ENCODE assay signal across 8 cellular contexts in the genomic region with DNA sequence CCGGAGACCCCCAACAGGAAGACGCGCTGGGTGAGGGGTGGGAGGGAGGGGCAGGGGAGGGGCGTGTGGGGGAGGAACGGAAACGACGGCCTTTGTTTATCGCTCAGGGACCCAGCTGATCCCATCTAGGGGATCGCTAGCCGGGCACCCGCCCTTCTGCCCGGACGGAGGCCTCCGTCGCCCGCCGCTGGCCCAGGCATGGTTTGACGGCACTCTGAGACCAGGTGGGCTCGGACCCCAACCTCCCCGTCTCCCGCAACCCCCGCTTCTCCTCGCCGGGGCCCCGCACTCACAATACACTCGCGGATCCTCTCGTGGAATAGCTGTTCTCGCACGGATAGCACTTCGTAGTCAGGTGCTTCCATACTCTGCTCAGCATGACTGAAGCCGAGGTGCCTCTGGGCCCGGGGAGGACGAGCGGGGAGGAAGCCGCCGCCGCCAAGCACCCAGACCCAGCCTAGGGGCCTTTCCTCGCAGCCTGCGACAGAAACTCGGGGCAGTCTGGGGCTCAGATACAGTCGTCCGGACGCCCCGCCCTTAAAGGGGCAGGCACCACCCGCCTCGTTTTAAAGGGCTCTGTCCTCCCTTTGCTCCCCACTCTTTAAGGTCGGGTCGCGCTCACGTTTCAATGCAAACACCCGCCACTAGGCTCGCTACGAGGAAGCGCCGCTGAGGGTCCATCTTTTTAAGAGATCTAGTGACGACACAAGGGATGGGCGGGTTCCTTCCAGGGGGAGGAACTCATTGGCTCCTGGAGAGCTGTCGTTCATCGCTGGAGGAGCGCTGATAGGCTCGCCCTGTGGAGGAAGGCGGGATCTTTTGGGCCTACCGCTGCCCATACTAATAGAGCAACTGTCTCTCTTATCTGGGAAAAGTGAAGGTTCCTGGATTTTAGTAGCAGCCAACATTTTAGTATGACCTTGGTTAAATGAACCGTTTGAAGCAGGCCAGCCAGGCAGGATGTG. TPM values are rescaled to one million over a fixed set of nuclear protein-coding genes. Genes with fewer than 3 reads are reported as not detected.
DNase-seq lines count a peak whose midpoint lies in the region; ATAC-seq, FAIRE-seq and TF ChIP-seq lines count a peak whose summit lies in the region.

A gene with protein sequence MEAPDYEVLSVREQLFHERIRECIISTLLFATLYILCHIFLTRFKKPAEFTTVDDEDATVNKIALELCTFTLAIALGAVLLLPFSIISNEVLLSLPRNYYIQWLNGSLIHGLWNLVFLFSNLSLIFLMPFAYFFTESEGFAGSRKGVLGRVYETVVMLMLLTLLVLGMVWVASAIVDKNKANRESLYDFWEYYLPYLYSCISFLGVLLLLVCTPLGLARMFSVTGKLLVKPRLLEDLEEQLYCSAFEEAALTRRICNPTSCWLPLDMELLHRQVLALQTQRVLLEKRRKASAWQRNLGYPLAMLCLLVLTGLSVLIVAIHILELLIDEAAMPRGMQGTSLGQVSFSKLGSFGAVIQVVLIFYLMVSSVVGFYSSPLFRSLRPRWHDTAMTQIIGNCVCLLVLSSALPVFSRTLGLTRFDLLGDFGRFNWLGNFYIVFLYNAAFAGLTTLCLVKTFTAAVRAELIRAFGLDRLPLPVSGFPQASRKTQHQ (minus strand): TSS at position 657 of the 965 bp plus-strand sequence. CDS start 292 bp downstream, at position 365.

- H3K36me3 ChIP-seq in DOHH2 (ENCODE audit: control insufficient read depth, low read length) = no peaks in the 10 kb centered on the region
- H3K36me3 ChIP-seq in KOPT-K1 (ENCODE audit: insufficient read depth, low read length) = no peaks in the 10 kb centered on the region; the same call in 1 of the 2 replicates
- H3K36me3 ChIP-seq in muscle layer of duodenum (ENCODE audit: control insufficient read depth in 1 of 2, insufficient read depth in 2 of 2, low read length in 2 of 2) = peaks cover 10 to 12% of the 10 kb centered on the region in 2 donors

- H3K4me1 ChIP-seq in DOHH2 (ENCODE audit: control insufficient read depth, low read length) (peaks cover 32% of the 10 kb centered on the region), muscle layer of duodenum (ENCODE audit: control insufficient read depth in 1 of 2, insufficient read depth in 2 of 2, low read length in 2 of 2) (peaks cover 11 to 35% of the 10 kb centered on the region in 2 donors)

- peak within 1 kb of the TSS; percentile 25; the same call in 1 of the 2 replicates for H3K27ac ChIP-seq in DOHH2 (ENCODE audit: low read depth, low read length)
- peak within 1 kb of the TSS; percentile 66 for H3K27ac ChIP-seq in KOPT-K1 (ENCODE audit: low read depth, low read length, poor library complexity, severe bottlenecking)
- H3K27ac ChIP-seq in muscle layer of duodenum (ENCODE audit: low read length) = peak within 1 kb of the TSS; percentile 90

- no peaks in the 10 kb centered on the region for H3K27me3 Mint-ChIP-seq in activated T-cell treated with anti-CD3 and anti-CD28 coated beads, Interleukin-2, amount 50 U/mL, for 72 hours (ENCODE audit: low read depth)

- no peaks in the 10 kb centered on the region for H3F3A ChIP-seq in DOHH2 (ENCODE audit: control insufficient read depth, insufficient read depth)

- H3K27ac Mint-ChIP-seq in activated T-cell treated with anti-CD3 and anti-CD28 coated beads, Interleukin-2, amount 50 U/mL, for 72 hours = peak within 1 kb of the TSS; percentile 98

- H3K4me3 ChIP-seq in DOHH2 (ENCODE audit: low read length) (peak within 1 kb of the TSS; percentile 94), muscle layer of duodenum (ENCODE audit: low read depth in 1 of 2, low read length in 2 of 2) (peak within 1 kb of the TSS; percentile 74 to 89)

- H4K20me1 ChIP-seq in DOHH2 (ENCODE audit: control insufficient read depth, insufficient read depth, low read depth, low read length) = no peaks in the 10 kb centered on the region

- H3K36me3 Mint-ChIP-seq in activated T-cell treated with anti-CD3 and anti-CD28 coated beads, Interleukin-2, amount 50 U/mL, for 72 hours (ENCODE audit: insufficient read depth in 2 of 2) = peaks cover 5 to 7% of the 10 kb centered on the region in 2 donors

- H3K4me1 Mint-ChIP-seq in activated T-cell treated with anti-CD3 and anti-CD28 coated beads, Interleukin-2, amount 50 U/mL, for 72 hours (ENCODE audit: low read depth) = peaks cover 32% of the 10 kb centered on the region

- ATAC-seq in GM21786 (IDR thresholded peaks at IDR 0.05; ENCODE audit: unreplicated experiment) (peak; percentile 99), esophagus mucosa (peak; percentile 98)
- peak; percentile 98 to 99 for ATAC-seq in activated T-cell treated with anti-CD3 and anti-CD28 coated beads, Interleukin-2, amount 50 U/mL, for 72 hours (replicated peaks in 1 of 2)

- peak; percentile 88 for DNase-seq in RCC 7860 (ENCODE audit: low spot score)
- peak; percentile 93 to 97 for DNase-seq in activated T-cell treated with anti-CD3 and anti-CD28 coated beads, Interleukin-2, amount 50 U/mL, for 72 hours
- DNase-seq in stimulated activated CD8-positive, alpha-beta memory T cell treated with anti-CD3 and anti-CD28 coated beads, Interleukin-7, amount 100 ng/mL, for 4 hours (ENCODE audit: low read depth in 2 of 2) = peak; percentile 91 to 97

- no peaks in the 10 kb centered on the region for H3K9me3 Mint-ChIP-seq in activated T-cell treated with anti-CD3 and anti-CD28 coated beads, Interleukin-2, amount 50 U/mL, for 72 hours

- peak; percentile 48 for TF ChIP-seq CTCF in DOHH2 (IDR thresholded peaks at IDR 0.05; ENCODE audit: low read depth, low read length, poor library complexity, severe bottlenecking)

- no peaks in the 10 kb centered on the region for H3K9me2 ChIP-seq in DOHH2 (replicated peaks; ENCODE audit: control insufficient read depth, low read length)

- peak within 1 kb of the TSS; percentile 94 for H3K4me2 ChIP-seq in DOHH2 (ENCODE audit: low read length)

- no peaks in the 10 kb centered on the region for H3K27me3 ChIP-seq in DOHH2 (ENCODE audit: control insufficient read depth, low read length)
- no peaks in the 10 kb centered on the region for H3K27me3 ChIP-seq in muscle layer of duodenum (ENCODE audit: low read depth, low read length)

- no peaks in the 10 kb centered on the region for H3K9me3 ChIP-seq in DOHH2 (ENCODE audit: control insufficient read depth, insufficient read depth, low read length)
- H3K9me3 ChIP-seq in KOPT-K1 (ENCODE audit: insufficient read depth, low read length, poor library complexity, severe bottlenecking) = no peaks in the 10 kb centered on the region
- H3K9me3 ChIP-seq in muscle layer of duodenum (ENCODE audit: control insufficient read depth in 1 of 2, low read length in 2 of 2) = no peaks in the 10 kb centered on the region

- peak; percentile 87 for FAIRE-seq in RCC 7860 (lab: Jason Lieb, UNC)

- H3K4me3 Mint-ChIP-seq in activated T-cell treated with anti-CD3 and anti-CD28 coated beads, Interleukin-2, amount 50 U/mL, for 72 hours = peak within 1 kb of the TSS; percentile 99 to 100

- H3K79me2 ChIP-seq in DOHH2 (ENCODE audit: control insufficient read depth, low read length) = peaks cover 10% of the 10 kb centered on the region; the same call in 1 of the 2 replicates

RNA-seq across cellular contexts. Expression of the gene that starts here (rescaled TPM):
- 100 to 1,000 TPM in 1 of 2 donors, 10 to 100 TPM in 1; 80.0 to 108 TPM for total RNA-seq in activated T-cell treated with anti-CD3 and anti-CD28 coated beads, Interleukin-2, amount 50 U/mL, for 72 hours
- 24.4 TPM for total RNA-seq in esophagus mucosa

Comparison
In these comparisons a context has a peak if more than half of its experiments do, and no peak if none do; other contexts are left out.
1. Peak in every context shown above with its lines: DNase-seq, ATAC-seq, H3K4me3 ChIP-seq and H3K27ac ChIP-seq.
2. H3K27ac ChIP-seq: peak in every context shown above with its lines; median percentile 90 in muscle layer of duodenum; 66 in KOPT-K1; 25 in DOHH2.